29 cellular contexts compared by ENCODE assay signal in genomic region chr22:26849575-26849974, GRCh38.
"Had no signal": no experiment of that assay in that cellular context is flagged by ENCODE, and none has a peak within 500 bp of the region (broad histone marks: within the 10 kb centered on the region; RNA-seq: fewer than 3 reads in every experiment).

No MANE protein-coding gene starts in this region.

- H3K4me3 Mint-ChIP-seq: naive B cell; natural killer cell; nephron progenitor cell; neural progenitor cell; stimulated activated naive B cell treated with anti-CD40 and anti-IgM and Interleukin-4, amounts not matched to agents 10 μg/mL and 1 μg/mL and 100 μg/mL, for 72 hours had no signal

- H3K4me3 ChIP-seq: left lung, lower lobe of right lung, neural progenitor cell, ovary, skin epidermis, stomach, testis, thyroid gland, transverse colon, uterus had no signal

- H3K27ac ChIP-seq: left lung, lower lobe of right lung, neural progenitor cell, neutrophil, ovary, skin epidermis, stomach, testis, thyroid gland, transverse colon, uterus had no signal

- H3K9me3 Mint-ChIP-seq: naive B cell; natural killer cell; nephron progenitor cell; neural progenitor cell; stimulated activated naive B cell treated with anti-CD40 and anti-IgM and Interleukin-4, amounts not matched to agents 10 μg/mL and 1 μg/mL and 100 μg/mL, for 72 hours had no signal

- H3K36me3 ChIP-seq: left lung, lower lobe of right lung, neural progenitor cell, neutrophil, ovary, stomach, thyroid gland, transverse colon, uterus had no signal

- DNase-seq: hippocampal formation; kidney; left colon; left lung; lower lobe of right lung; mammary epithelial cell; mesenchymal stem cell; naive B cell; natural killer cell; nephron progenitor cell; occipital lobe; ovary; right cardiac atrium; stimulated activated CD4-positive, alpha-beta T cell treated with anti-CD3 and anti-CD28 coated beads, Interleukin-12 subunit alpha, Interleukin-12 subunit beta, amount 100 ng/mL, for 4 hours; stimulated activated CD4-positive, alpha-beta T cell treated with anti-CD3 and anti-CD28 coated beads, Interleukin-15, amount 100 ng/mL, for 24 hours; stimulated activated CD4-positive, alpha-beta T cell treated with anti-CD3 and anti-CD28 coated beads, Interleukin-2, amount 100 ng/mL, for 24 hours; stimulated activated CD4-positive, alpha-beta T cell treated with anti-CD3 and anti-CD28 coated beads, Interleukin-4, amount 100 ng/mL, for 1 hour; stimulated activated naive B cell treated with anti-CD40 and anti-IgM and Interleukin-4, amounts not matched to agents 10 μg/mL and 1 μg/mL and 100 μg/mL, for 72 hours; stimulated activated naive CD8-positive, alpha-beta T cell treated with anti-CD3 and anti-CD28 coated beads, Interleukin-15, Interleukin-2, amounts not matched to agents 100 U/mL and 50 U/mL, for 24 hours; stomach; testis; thyroid gland; transverse colon; uterus had no signal

- H3K4me1 ChIP-seq: left lung, lower lobe of right lung, stomach, testis, transverse colon, uterus had no signal

- ATAC-seq: left colon; left lung; lower lobe of right lung; natural killer cell; right cardiac atrium; sciatic nerve; stimulated activated naive B cell treated with anti-CD40 and anti-IgM and Interleukin-4, amounts not matched to agents 10 μg/mL and 1 μg/mL and 100 μg/mL, for 72 hours; stimulated activated naive CD8-positive, alpha-beta T cell treated with anti-CD3 and anti-CD28 coated beads, Interleukin-15, Interleukin-2, amounts not matched to agents 100 U/mL and 50 U/mL, for 24 hours had no signal

- H3K9me3 ChIP-seq: left lung, lower lobe of right lung, neutrophil, ovary, stomach, testis, thyroid gland, transverse colon, uterus had no signal

- H3K36me3 Mint-ChIP-seq: natural killer cell, neural progenitor cell had no signal

- H3K27ac Mint-ChIP-seq: naive B cell; natural killer cell; nephron progenitor cell; neural progenitor cell; progenitor cell of endocrine pancreas; stimulated activated naive B cell treated with anti-CD40 and anti-IgM and Interleukin-4, amounts not matched to agents 10 μg/mL and 1 μg/mL and 100 μg/mL, for 72 hours had no signal

- H3K27me3 ChIP-seq: left lung, ovary, stomach, testis, thyroid gland, transverse colon, uterus had no signal

- H3K4me1 Mint-ChIP-seq: nephron progenitor cell had no signal
